ENCODE assay signal across 20 cellular contexts in the genomic region with DNA sequence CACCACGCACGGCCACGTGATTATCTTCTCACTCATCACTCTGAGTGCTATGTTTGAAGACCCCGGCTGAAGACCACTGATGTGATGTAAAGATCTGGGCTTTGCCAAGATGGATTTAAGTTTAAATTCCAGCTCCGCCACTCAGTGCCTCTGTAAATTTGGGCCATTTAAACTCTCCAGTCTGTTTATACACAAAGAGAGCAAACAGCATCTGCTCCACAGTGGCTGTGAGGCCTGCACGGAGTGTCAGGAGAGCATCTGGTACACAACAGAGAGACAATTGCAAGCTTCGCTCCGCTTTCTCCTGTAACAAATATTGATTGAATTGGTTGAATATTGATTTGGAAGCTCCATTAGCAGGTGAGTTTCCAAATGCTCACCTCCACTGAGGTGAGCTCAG.
"Had no signal": no experiment of that assay in that cellular context is flagged by ENCODE, and none has a peak within 500 bp of the region (broad histone marks: within the 10 kb centered on the region; RNA-seq: fewer than 3 reads in every experiment).

No MANE protein-coding gene starts in this region.

- ATAC-seq: activated CD8-positive, alpha-beta T cell treated with anti-CD3 and anti-CD28 coated beads for 36 hours; activated naive CD8-positive, alpha-beta T cell treated with anti-CD3 and anti-CD28 coated beads, Interleukin-2, amount 50 U/mL, for 24 hours; activated T-cell treated with anti-CD3 and anti-CD28 coated beads, Interleukin-2, amount 50 U/mL, for 4 hours; left lobe of liver; right cardiac atrium; stimulated activated naive CD8-positive, alpha-beta T cell treated with anti-CD3 and anti-CD28 coated beads, Interleukin-15, Interleukin-2, amounts not matched to agents 100 U/mL and 50 U/mL, for 24 hours had no signal

- DNase-seq: activated CD4-positive, alpha-beta T cell treated with anti-CD3 and anti-CD28 coated beads, Interleukin-2, amount 10 ng/mL, durations not matched to agents 24 days and 14 days; activated CD8-positive, alpha-beta T cell treated with anti-CD3 and anti-CD28 coated beads for 36 hours; activated effector memory CD4-positive, alpha-beta T cell treated with Interleukin-2 at 50 U/mL for 16 hours; activated naive CD4-positive, alpha-beta T cell treated with anti-CD3 and anti-CD28 coated beads, Interleukin-2, amount 10 ng/mL, durations not matched to agents 7 days and 5 days; activated naive CD8-positive, alpha-beta T cell treated with anti-CD3 and anti-CD28 coated beads, Interleukin-2, amount 50 U/mL, for 24 hours; activated T-cell treated with anti-CD3 and anti-CD28 coated beads, Interleukin-2, amount 50 U/mL, for 4 hours; anterior cingulate cortex; brain microvascular endothelial cell; central memory CD4-positive, alpha-beta T cell; erythroblast; kidney; nephron progenitor cell; right cardiac atrium; stimulated activated naive CD8-positive, alpha-beta T cell treated with anti-CD3 and anti-CD28 coated beads, Interleukin-15, Interleukin-2, amounts not matched to agents 100 U/mL and 50 U/mL, for 24 hours; substantia nigra; T-helper 1 cell; T1000; transverse colon had no signal

- H3K36me3 Mint-ChIP-seq: activated naive CD4-positive, alpha-beta T cell treated with anti-CD3 and anti-CD28 coated beads, Interleukin-2, amount 10 ng/mL, durations not matched to agents 7 days and 5 days; mesothelial cell of epicardium had no signal

- H3K4me1 Mint-ChIP-seq: activated CD4-positive, alpha-beta T cell treated with anti-CD3 and anti-CD28 coated beads, Interleukin-2, amount 10 ng/mL, durations not matched to agents 24 days and 14 days; activated naive CD4-positive, alpha-beta T cell treated with anti-CD3 and anti-CD28 coated beads, Interleukin-2, amount 10 ng/mL, durations not matched to agents 7 days and 5 days; activated naive CD8-positive, alpha-beta T cell treated with anti-CD3 and anti-CD28 coated beads, Interleukin-2, amount 50 U/mL, for 24 hours had no signal

- H3K27ac Mint-ChIP-seq: activated CD4-positive, alpha-beta T cell treated with anti-CD3 and anti-CD28 coated beads, Interleukin-2, amount 10 ng/mL, durations not matched to agents 24 days and 14 days; activated CD8-positive, alpha-beta T cell treated with anti-CD3 and anti-CD28 coated beads for 36 hours; activated naive CD4-positive, alpha-beta T cell treated with anti-CD3 and anti-CD28 coated beads, Interleukin-2, amount 10 ng/mL, durations not matched to agents 7 days and 5 days; activated naive CD8-positive, alpha-beta T cell treated with anti-CD3 and anti-CD28 coated beads, Interleukin-2, amount 50 U/mL, for 24 hours; mesothelial cell of epicardium; nephron progenitor cell had no signal

- H3K9me3 Mint-ChIP-seq: activated CD4-positive, alpha-beta T cell treated with anti-CD3 and anti-CD28 coated beads, Interleukin-2, amount 10 ng/mL, durations not matched to agents 24 days and 14 days; activated CD8-positive, alpha-beta T cell treated with anti-CD3 and anti-CD28 coated beads for 36 hours; activated naive CD4-positive, alpha-beta T cell treated with anti-CD3 and anti-CD28 coated beads, Interleukin-2, amount 10 ng/mL, durations not matched to agents 7 days and 5 days; activated naive CD8-positive, alpha-beta T cell treated with anti-CD3 and anti-CD28 coated beads, Interleukin-2, amount 50 U/mL, for 24 hours; activated T-cell treated with anti-CD3 and anti-CD28 coated beads, Interleukin-2, amount 50 U/mL, for 4 hours; mesothelial cell of epicardium; nephron progenitor cell had no signal

- H3K4me3 Mint-ChIP-seq: activated CD4-positive, alpha-beta T cell treated with anti-CD3 and anti-CD28 coated beads, Interleukin-2, amount 10 ng/mL, durations not matched to agents 24 days and 14 days; activated CD8-positive, alpha-beta T cell treated with anti-CD3 and anti-CD28 coated beads for 36 hours; activated naive CD4-positive, alpha-beta T cell treated with anti-CD3 and anti-CD28 coated beads, Interleukin-2, amount 10 ng/mL, durations not matched to agents 7 days and 5 days; activated naive CD8-positive, alpha-beta T cell treated with anti-CD3 and anti-CD28 coated beads, Interleukin-2, amount 50 U/mL, for 24 hours; activated T-cell treated with anti-CD3 and anti-CD28 coated beads, Interleukin-2, amount 50 U/mL, for 4 hours; mesothelial cell of epicardium; nephron progenitor cell had no signal
